In genomic region chr15:22664294-22665058, GRCh38 we compare ENCODE assay signal across 8 cellular contexts.
DNase-seq lines count a peak whose midpoint lies in the region; ATAC-seq and TF ChIP-seq lines count a peak whose summit lies in the region.
"Not testable (repeated sequence)": the region's sequence is repeated elsewhere in the genome, so short reads cannot be mapped to it uniquely, and the experiment has no call there.

No MANE protein-coding gene starts in this region.

- not testable (repeated sequence) for H3K79me2 ChIP-seq in mesendoderm (ENCODE audit: control insufficient read depth, insufficient read depth, low read length)

- H4K8ac ChIP-seq in mesendoderm (ENCODE audit: low read depth, low read length) = not testable (repeated sequence)

- not testable (repeated sequence) for H3K9me3 ChIP-seq in CD4-positive, CD25-positive, alpha-beta regulatory T cell (ENCODE audit: control insufficient read depth in 2 of 2, low read length in 2 of 2); SJCRH30 (replicated peaks); esophagus muscularis mucosa

- not testable (repeated sequence) for H3K9me3 Mint-ChIP-seq in CD4-positive, CD25-positive, alpha-beta regulatory T cell

- not testable (repeated sequence) for H3K79me1 ChIP-seq in mesendoderm (ENCODE audit: low read length)

- H3K36me3 Mint-ChIP-seq in CD4-positive, CD25-positive, alpha-beta regulatory T cell = not testable (repeated sequence)

- peak overlapping the region; percentile 70 for H3K56ac ChIP-seq in mesendoderm (ENCODE audit: low read length)

- H3K36me3 ChIP-seq in CD4-positive, CD25-positive, alpha-beta regulatory T cell (ENCODE audit: control insufficient read depth, insufficient read depth, low read length); SJCRH30; esophagus muscularis mucosa; mesendoderm (ENCODE audit: control insufficient read depth, insufficient read depth, low read length): not testable (repeated sequence)

- H3K27ac Mint-ChIP-seq in CD4-positive, CD25-positive, alpha-beta regulatory T cell = peak overlapping the region in 2 of 3 donors; percentile 54 to 75

- H3K4me1 Mint-ChIP-seq in CD4-positive, CD25-positive, alpha-beta regulatory T cell = peaks cover 0 to 15% (median 6%) of the 10 kb centered on the region in 4 donors

- H3K4me3 ChIP-seq in CD4-positive, CD25-positive, alpha-beta regulatory T cell (ENCODE audit: low read depth, low read length); mesendoderm (ENCODE audit: low read length): not testable (repeated sequence)
- H3K4me3 ChIP-seq in SJCRH30 (peak overlapping the region; percentile 53), esophagus muscularis mucosa (peak overlapping the region; percentile 62 to 86 (median 70))

- H3K23ac ChIP-seq in mesendoderm (ENCODE audit: low read length) = not testable (repeated sequence)

- not testable (repeated sequence) for H3K4ac ChIP-seq in mesendoderm (ENCODE audit: low read depth, low read length)

- not testable (repeated sequence) for H4K5ac ChIP-seq in mesendoderm (ENCODE audit: low read length)

- H3K4me3 Mint-ChIP-seq in CD4-positive, CD25-positive, alpha-beta regulatory T cell = peak overlapping the region in 1 of 4 donors; percentile 78

- peak; percentile 74 to 77 for ATAC-seq in CD4-positive, CD25-positive, alpha-beta regulatory T cell (ENCODE audit: low read depth in 2 of 2)
- peak; percentile 78 for ATAC-seq in GM19463 (IDR thresholded peaks at IDR 0.05; ENCODE audit: unreplicated experiment)
- peak; percentile 73 for ATAC-seq in HG03159 (IDR thresholded peaks at IDR 0.05; ENCODE audit: unreplicated experiment)

- H3K18ac ChIP-seq in mesendoderm (ENCODE audit: low read length) = not testable (repeated sequence)

- H3K27ac ChIP-seq in CD4-positive, CD25-positive, alpha-beta regulatory T cell (ENCODE audit: insufficient read depth, low read length, poor library complexity, severe bottlenecking); SJCRH30; mesendoderm (ENCODE audit: low read depth, low read length): not testable (repeated sequence)
- peak overlapping the region; percentile 91 to 95 (median 94) for H3K27ac ChIP-seq in esophagus muscularis mucosa (replicated peaks in 1 of 4)

- not testable (repeated sequence) for H3K27me3 ChIP-seq in CD4-positive, CD25-positive, alpha-beta regulatory T cell (ENCODE audit: control insufficient read depth, insufficient read depth, low read length); SJCRH30; esophagus muscularis mucosa; mesendoderm (ENCODE audit: insufficient read depth, low read length, poor library complexity)

- H3K9ac ChIP-seq in mesendoderm (ENCODE audit: low read length) = peak overlapping the region; percentile 55

- H2BK15ac ChIP-seq in mesendoderm (replicated peaks; ENCODE audit: low read depth) = not testable (repeated sequence)

- not testable (repeated sequence) for H3K4me2 ChIP-seq in mesendoderm (ENCODE audit: low read length)

- peak in 2 of 3 experiments; percentile 2 to 8 for TF ChIP-seq CTCF in esophagus muscularis mucosa (IDR thresholded peaks at IDR 0.05)

- TF ChIP-seq EP300 in esophagus muscularis mucosa (IDR thresholded peaks at IDR 0.05) = not testable (repeated sequence)

- H2BK120ac ChIP-seq in mesendoderm (ENCODE audit: low read depth, low read length) = not testable (repeated sequence)

- not testable (repeated sequence) for H2AK5ac ChIP-seq in mesendoderm (ENCODE audit: low read length)

- 7% methylated on average over 3 of the region's 110 CpGs for WGBS in esophagus muscularis mucosa
- no CpG with 5 or more reads among the region's 110 CpGs for WGBS in mesendoderm (ENCODE audit: extremely low coverage, insufficient coverage, low lambda C conversion rate)

- not testable (repeated sequence) for H2BK5ac ChIP-seq in mesendoderm (ENCODE audit: low read length)

- intact Hi-C loops in esophagus muscularis mucosa (cut with DNase I) = not testable (repeated sequence)

- TF ChIP-seq POLR2A in esophagus muscularis mucosa (IDR thresholded peaks at IDR 0.05; ENCODE audit: low read depth) = not testable (repeated sequence)

- DNase-seq in CD4-positive, CD25-positive, alpha-beta regulatory T cell = peak; percentile 3 to 38 (median 8)
- peak; percentile 20 to 26 for DNase-seq in SJCRH30
- DNase-seq in activated gamma-delta T cell treated with anti-CD3 and anti-CD28 coated beads, Interleukin-2, amount 50 U/mL, for 16 hours (ENCODE audit: low read depth) = peak; percentile 19
- DNase-seq in esophagus muscularis mucosa (ENCODE audit: extremely low spot score) = not testable (repeated sequence)
- DNase-seq in mesendoderm = peak; percentile 25
- peak; percentile 15 for DNase-seq in stimulated activated CD4-positive, alpha-beta T cell treated with anti-CD3 and anti-CD28 coated beads, Interleukin-4, amount 100 ng/mL, for 24 hours

- peaks cover 31% of the 10 kb centered on the region for H3K27me3 Mint-ChIP-seq in CD4-positive, CD25-positive, alpha-beta regulatory T cell

- H3K4me1 ChIP-seq in CD4-positive, CD25-positive, alpha-beta regulatory T cell (ENCODE audit: control insufficient read depth, insufficient read depth, low read length, poor library complexity, severe bottlenecking); SJCRH30; mesendoderm (ENCODE audit: control insufficient read depth, low read depth, low read length): not testable (repeated sequence)
- H3K4me1 ChIP-seq in esophagus muscularis mucosa = peaks cover 0 to 12% (median 2%) of the 10 kb centered on the region in 4 donors
